Comparison of ENCODE assay signal across 27 cellular contexts in the genomic region with DNA sequence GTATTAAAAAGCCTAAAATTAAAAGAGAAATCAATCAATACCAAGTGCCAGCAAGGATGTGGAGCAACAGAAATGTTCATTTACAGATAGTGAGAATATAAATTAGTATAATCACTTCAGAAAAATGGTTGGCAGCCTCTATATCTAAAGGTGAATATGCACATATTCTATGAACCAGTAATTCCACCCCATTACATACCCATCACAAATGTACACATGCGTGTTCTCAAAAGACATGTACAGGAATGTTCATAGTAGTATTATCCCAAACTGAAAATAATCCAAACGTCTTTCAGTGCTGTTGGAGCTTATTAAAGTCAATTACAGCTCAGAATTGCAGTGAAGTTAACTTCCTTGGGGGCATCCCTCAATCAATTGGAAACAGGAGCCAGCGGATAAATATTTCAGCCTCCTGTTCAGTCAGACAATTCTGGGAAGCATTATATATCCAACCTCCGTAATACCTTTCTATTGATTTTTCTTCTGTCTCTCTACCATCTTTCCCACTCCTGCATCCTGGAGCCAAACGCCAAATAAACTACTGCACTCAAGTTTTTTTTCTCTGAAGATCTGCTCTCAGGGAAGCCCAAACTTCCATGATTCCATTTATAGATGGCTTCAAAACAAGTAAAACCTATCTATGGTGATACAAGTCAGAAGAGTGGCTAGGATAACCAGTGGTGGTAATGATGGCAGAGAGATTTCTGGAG. TPM values are rescaled to one million over a fixed set of nuclear protein-coding genes. Genes with fewer than 3 reads are reported as not detected.
DNase-seq lines count a peak whose midpoint lies in the region; ATAC-seq, FAIRE-seq and TF ChIP-seq lines count a peak whose summit lies in the region.
"Had no signal": no experiment of that assay in that cellular context is flagged by ENCODE, and none has a peak within 500 bp of the region (broad histone marks: within the 10 kb centered on the region; RNA-seq: fewer than 3 reads in every experiment).

No MANE protein-coding gene starts in this region.

- H3K27ac Mint-ChIP-seq in WTC11: peak overlapping the region; percentile 24; the same call in 1 of the 2 replicates
- peak overlapping the region; percentile 56 to 72 for H3K27ac Mint-ChIP-seq in stimulated activated naive CD8-positive, alpha-beta T cell treated with anti-CD3 and anti-CD28 coated beads, Interleukin-15, amount 100 ng/mL, for 72 hours

- 0 out of 2 replicates have a peak, but pooled peaks cover 5% of the 10 kb centered on the region for H4K20me1 ChIP-seq in SK-N-SH (ENCODE audit: insufficient read depth)
- H4K20me1 ChIP-seq in HepG2 (ENCODE audit: insufficient read depth, low read length): peaks cover 9% of the 10 kb centered on the region

- no peak overlapping the region for H3K27ac ChIP-seq in SK-N-SH (ENCODE audit: low read depth in 2 of 2, low read length in 1 of 2)
- H3K27ac ChIP-seq in HepG2 (ENCODE audit: extremely low read length, insufficient read depth, low read length): no peak overlapping the region
- H3K27ac ChIP-seq in right lobe of liver: no peak overlapping the region
- H3K27ac ChIP-seq: BLaER1 treated with 17β-estradiol and CSF1 and Interleukin-3, amounts not matched to agents 10 nM and 100 nM; SJSA1 had no signal

- TF ChIP-seq CTCF in SK-N-SH (IDR thresholded peaks at IDR 0.05) (no peak), HepG2 (CRISPR knock-in tag; IDR thresholded peaks at IDR 0.05) (no peak), right lobe of liver (IDR thresholded peaks at IDR 0.05) (no peak), WTC11 (IDR thresholded peaks at IDR 0.05) (no peak)

- intact Hi-C loops in HepG2 (cut with micrococcal nuclease; ENCODE audit: unreplicated experiment): no loop called here
- intact Hi-C loops in right lobe of liver (cut with DNase I): loop anchor here in 1 of 2 donors (10.0 kb wide), 1 partner anchor 54 kb away; no protein-coding TSS in a partner anchor

- H2AFZ ChIP-seq in SK-N-SH (ENCODE audit: low read depth) (no peak overlapping the region), HepG2 (ENCODE audit: low read length) (no peak overlapping the region)

- no peaks in the 10 kb centered on the region for H3K27me3 Mint-ChIP-seq in WTC11 (ENCODE audit: low read depth)
- H3K27me3 Mint-ChIP-seq in stimulated activated naive CD8-positive, alpha-beta T cell treated with anti-CD3 and anti-CD28 coated beads, Interleukin-15, amount 100 ng/mL, for 72 hours: no peaks in the 10 kb centered on the region
- H3K27me3 Mint-ChIP-seq: CD4-positive, alpha-beta memory T cell had no signal

- BruUV-seq in HepG2 (replicated peaks; lab: Mats Ljungman, UMichigan): no TSS peak

- H3K4me1 ChIP-seq in SK-N-SH (ENCODE audit: control insufficient read depth in 1 of 2, insufficient read depth in 2 of 2, low read depth in 1 of 2, low read length in 1 of 2) (no peaks in the 10 kb centered on the region), HepG2 (ENCODE audit: insufficient read depth, low read length) (peaks cover 43% of the 10 kb centered on the region), right lobe of liver (no peaks in the 10 kb centered on the region)
- H3K4me1 ChIP-seq: Caco-2 had no signal

- ATAC-seq in SK-N-SH treated with all-trans-retinoic acid at 6 μM for 48 hours: no peak
- ATAC-seq in HepG2: 0 out of 3 replicates have a peak, but pooled peaks have one; percentile 1
- ATAC-seq in right lobe of liver: no peak
- ATAC-seq in WTC11: no peak
- ATAC-seq in stimulated activated naive CD8-positive, alpha-beta T cell treated with anti-CD3 and anti-CD28 coated beads, Interleukin-15, amount 100 ng/mL, for 72 hours: no peak
- ATAC-seq in GM21528 (IDR thresholded peaks at IDR 0.05; ENCODE audit: low FRiP score, unreplicated experiment): no peak
- ATAC-seq: GM12878, Right ventricle myocardium inferior had no signal

- TF ChIP-seq POLR2A in HepG2 (IDR thresholded peaks at IDR 0.05; ENCODE audit: insufficient read depth in 1 of 2, low read depth in 2 of 2, low read length in 2 of 2) (no peak), right lobe of liver (IDR thresholded peaks at IDR 0.05) (no peak)

- DNase-seq in SK-N-SH (no peak), HepG2 (ENCODE audit: low spot score) (no peak), right lobe of liver (no peak), WTC11 (ENCODE audit: low spot score) (no peak), cerebellar nuclear complex (lab: John Stamatoyannopoulos, UW) (no peak)
- DNase-seq in stimulated activated naive CD8-positive, alpha-beta T cell treated with anti-CD3 and anti-CD28 coated beads, Interleukin-15, amount 100 ng/mL, for 72 hours: no peak
- DNase-seq: 8988T; Caco-2; CD4-positive, alpha-beta memory T cell; DMS 273 treated with DMSO at 0.1 percent for 48 hours; DMS79 treated with DMSO at 0.1 percent for 48 hours; MM.1S; NCI-H1092; NCI-H1436; NCI-H1930; NCI-H69; SW 1271 had no signal

- peaks cover 23% of the 10 kb centered on the region for H3K4me1 Mint-ChIP-seq in WTC11
- peaks cover 17% of the 10 kb centered on the region for H3K4me1 Mint-ChIP-seq in stimulated activated naive CD8-positive, alpha-beta T cell treated with anti-CD3 and anti-CD28 coated beads, Interleukin-15, amount 100 ng/mL, for 72 hours

- in situ Hi-C loops in HepG2 (cut with HindIII; ENCODE audit: extremely low pct_ligation_motif_present, low pct_unique_long_range_greater_than_20kb): no loop called here

- H3K4me3 Mint-ChIP-seq in WTC11: no peak overlapping the region
- H3K4me3 Mint-ChIP-seq in stimulated activated naive CD8-positive, alpha-beta T cell treated with anti-CD3 and anti-CD28 coated beads, Interleukin-15, amount 100 ng/mL, for 72 hours: no peak overlapping the region
- H3K4me3 Mint-ChIP-seq: CD4-positive, alpha-beta memory T cell had no signal

- H3K9ac ChIP-seq in SK-N-SH: no peak overlapping the region
- no peak overlapping the region for H3K9ac ChIP-seq in HepG2 (ENCODE audit: insufficient read depth, low read depth, low read length)
- H3K9ac ChIP-seq: BLaER1 treated with 17β-estradiol and CSF1 and Interleukin-3, amounts not matched to agents 10 nM and 100 nM had no signal

- H3K9me3 Mint-ChIP-seq in WTC11: peaks cover 12% of the 10 kb centered on the region
- H3K9me3 Mint-ChIP-seq in stimulated activated naive CD8-positive, alpha-beta T cell treated with anti-CD3 and anti-CD28 coated beads, Interleukin-15, amount 100 ng/mL, for 72 hours: no peaks in the 10 kb centered on the region

- H3K79me2 ChIP-seq in SK-N-SH (ENCODE audit: insufficient read depth) (no peaks in the 10 kb centered on the region; the same call in 1 of the 2 replicates), HepG2 (ENCODE audit: insufficient read depth, low read length) (no peaks in the 10 kb centered on the region)

- 85% methylated on average over 5 of the region's 5 CpGs for WGBS in SK-N-SH (ENCODE audit: low lambda C conversion rate)
- 75% methylated on average over 5 of the region's 5 CpGs for WGBS in HepG2 (ENCODE audit: low lambda C conversion rate)
- WGBS in right lobe of liver (ENCODE audit: insufficient coverage, low coverage, low lambda C conversion rate, missing lambda C conversion rate): 64% methylated on average over 5 of the region's 5 CpGs

- no peaks in the 10 kb centered on the region for H3K36me3 Mint-ChIP-seq in WTC11

- H3K9me3 ChIP-seq in SK-N-SH (no peaks in the 10 kb centered on the region), HepG2 (ENCODE audit: low read length) (peaks cover 7% of the 10 kb centered on the region; the same call in 1 of the 2 replicates), right lobe of liver (no peaks in the 10 kb centered on the region)

- CTCF ChIA-PET in SK-N-SH (lab: Yijun Ruan, JAX) (interaction anchor here (1.0 kb wide), 1 partner anchor 16 kb away, joined by 3 read pairs; no protein-coding TSS in a partner anchor), HepG2 (lab: Yijun Ruan, JAX; ENCODE audit: low intra/inter-chr PET ratio, low total read pairs) (no interaction called here), WTC11 (lab: Charles Lee) (no interaction called here)

- TF ChIP-seq RAD21 in SK-N-SH (IDR thresholded peaks at IDR 0.05; ENCODE audit: low read length) (no peak), HepG2 (CRISPR knock-in tag; IDR thresholded peaks at IDR 0.05) (no peak)

- POLR2A ChIA-PET in SK-N-SH (lab: Yijun Ruan, JAX): no interaction called here
- POLR2A ChIA-PET in HepG2 (lab: Yijun Ruan, JAX): interaction anchor here (1.4 kb wide), 1 partner anchor 9 kb away, joined by 7 read pairs; no protein-coding TSS in a partner anchor
- POLR2A ChIA-PET in WTC11 (lab: Charles Lee): no interaction called here

- no peak for FAIRE-seq in HepG2 (lab: Jason Lieb, UNC)
- FAIRE-seq: GM12878, RCC 7860 had no signal

- peaks cover 33 to 36% of the 10 kb centered on the region in 2 experiments for H3K36me3 ChIP-seq in SK-N-SH (replicated peaks in 1 of 2; ENCODE audit: control insufficient read depth in 1 of 2, insufficient read depth in 2 of 2, low read length in 1 of 2)
- H3K36me3 ChIP-seq in HepG2 (replicated peaks in 1 of 2; ENCODE audit: control insufficient read depth in 1 of 2, insufficient read depth in 2 of 2, low read length in 2 of 2): no peaks in the 10 kb centered on the region
- H3K36me3 ChIP-seq in right lobe of liver: peaks cover 0 to 9% (median 0%) of the 10 kb centered on the region in 4 donors

- H3K4me3 ChIP-seq in SK-N-SH (ENCODE audit: low read depth in 2 of 2, low read length in 1 of 2): no peak overlapping the region
- no peak overlapping the region for H3K4me3 ChIP-seq in HepG2 (replicated peaks in 1 of 3; ENCODE audit: insufficient read depth in 1 of 3, low read depth in 2 of 3, low read length in 3 of 3)
- H3K4me3 ChIP-seq in right lobe of liver: no peak overlapping the region
- H3K4me3 ChIP-seq: BLaER1 treated with 17β-estradiol and CSF1 and Interleukin-3, amounts not matched to agents 10 nM and 100 nM; GM12878; SJSA1 had no signal

- no peak for TF ChIP-seq EP300 in SK-N-SH (IDR thresholded peaks at IDR 0.05; ENCODE audit: borderline replicate concordance in 1 of 2, low read depth in 1 of 2, low read length in 1 of 2)
- no peak for TF ChIP-seq EP300 in HepG2 (IDR thresholded peaks at IDR 0.05; ENCODE audit: low read depth in 2 of 2, low read length in 2 of 2)
- TF ChIP-seq EP300 in HepG2 (CRISPR knock-in tag; IDR thresholded peaks at IDR 0.05; ENCODE audit: borderline replicate concordance): no peak

- H3F3A ChIP-seq in SK-N-SH (replicated peaks; ENCODE audit: insufficient read depth): peaks cover 51% of the 10 kb centered on the region

- H3K27me3 ChIP-seq in SK-N-SH (ENCODE audit: insufficient read depth) (no peaks in the 10 kb centered on the region), HepG2 (ENCODE audit: control insufficient read depth in 1 of 2, insufficient read depth in 2 of 2, low read length in 2 of 2) (no peaks in the 10 kb centered on the region), right lobe of liver (no peaks in the 10 kb centered on the region)
- H3K27me3 ChIP-seq: BLaER1 treated with 17β-estradiol and CSF1 and Interleukin-3, amounts not matched to agents 10 nM and 100 nM; SJSA1 had no signal

- H3K9me2 ChIP-seq in SK-N-SH: no peaks in the 10 kb centered on the region

- H3K4me2 ChIP-seq in SK-N-SH (no peak overlapping the region), HepG2 (ENCODE audit: low read depth, low read length) (no peak overlapping the region)
- H3K4me2 ChIP-seq: BLaER1 treated with 17β-estradiol and CSF1 and Interleukin-3, amounts not matched to agents 10 nM and 100 nM had no signal

RNA-seq across cellular contexts. Expression of gene OR5AU1, which starts 45.0 kb away (rescaled TPM):
- polyA plus RNA-seq in SK-N-SH (2012; rRNA removed) (not detected in 2 replicates), HepG2 (2011; rRNA removed) (not detected in 2 replicates)
- polyA plus RNA-seq in SK-N-SH (2012; cell fraction: cytosol; rRNA removed): not detected in 2 replicates
- not detected in 2 replicates for polyA plus RNA-seq in SK-N-SH (2012; cell fraction: nucleus; rRNA removed)
- total RNA-seq in HepG2 (2016; rRNA removed; fragmentation: Illumina TruSeq; extraction: Trizol) (not detected in 2 replicates), right lobe of liver (not detected), WTC11 (2021) (not detected in 3 replicates)
- total RNA-seq in HepG2 (2016; cell fraction: cytosol; rRNA removed; fragmentation: Illumina TruSeq; extraction: Trizol; ENCODE audit: low read depth): not detected in 2 replicates
- not detected in 2 replicates for total RNA-seq in HepG2 (2016; cell fraction: insoluble cytoplasmic fraction; rRNA removed; fragmentation: Illumina TruSeq; extraction: Trizol)
- not detected in 2 replicates for total RNA-seq in HepG2 (2016; cell fraction: membrane; rRNA removed; fragmentation: Illumina TruSeq; extraction: Trizol)
- total RNA-seq in HepG2 (2016; cell fraction: nucleus; rRNA removed; fragmentation: Illumina TruSeq; extraction: Trizol): not detected in 2 replicates
- not detected in 2 replicates for polyA plus RNA-seq in HepG2 (2011; cell fraction: cytosol; rRNA removed)
- not detected in 2 replicates for polyA plus RNA-seq in HepG2 (2011; cell fraction: nucleus; rRNA removed)
- not detected in 2 replicates for polyA plus RNA-seq in HepG2 (2012)
- polyA plus RNA-seq in HepG2 (2016; cell fraction: cytosol; fragmentation: Illumina TruSeq; extraction: Trizol; ENCODE audit: low read depth): not detected in 2 replicates
- not detected in 2 replicates for polyA plus RNA-seq in HepG2 (2016; cell fraction: insoluble cytoplasmic fraction; fragmentation: Illumina TruSeq; extraction: Trizol; ENCODE audit: low read depth)
- polyA plus RNA-seq in HepG2 (2016; cell fraction: membrane; fragmentation: Illumina TruSeq; extraction: Trizol; ENCODE audit: low read depth): not detected in 2 replicates
- polyA plus RNA-seq in HepG2 (2016; cell fraction: nucleus; fragmentation: Illumina TruSeq; extraction: Trizol; ENCODE audit: insufficient read depth, low read depth): not detected in 2 replicates
- polyA minus RNA-seq in HepG2 (2011; rRNA and poly(A)+ RNA removed; ENCODE audit: low replicate concordance): not detected in 2 replicates
- not detected in 2 replicates for polyA minus RNA-seq in HepG2 (2011; cell fraction: cytosol; rRNA and poly(A)+ RNA removed)
- polyA minus RNA-seq in HepG2 (2011; cell fraction: nucleus; rRNA and poly(A)+ RNA removed): not detected in 2 replicates
- total RNA-seq: Caco-2; CD4-positive, alpha-beta memory T cell; GM12878; H4; NCI-H460; OCI-LY7; Right ventricle myocardium inferior; SJSA1 had no signal
- polyA plus RNA-seq: CD4-positive, alpha-beta memory T cell; GM12878 had no signal
